Comparison of ENCODE assay signal across 1 cellular context in the genomic region with DNA sequence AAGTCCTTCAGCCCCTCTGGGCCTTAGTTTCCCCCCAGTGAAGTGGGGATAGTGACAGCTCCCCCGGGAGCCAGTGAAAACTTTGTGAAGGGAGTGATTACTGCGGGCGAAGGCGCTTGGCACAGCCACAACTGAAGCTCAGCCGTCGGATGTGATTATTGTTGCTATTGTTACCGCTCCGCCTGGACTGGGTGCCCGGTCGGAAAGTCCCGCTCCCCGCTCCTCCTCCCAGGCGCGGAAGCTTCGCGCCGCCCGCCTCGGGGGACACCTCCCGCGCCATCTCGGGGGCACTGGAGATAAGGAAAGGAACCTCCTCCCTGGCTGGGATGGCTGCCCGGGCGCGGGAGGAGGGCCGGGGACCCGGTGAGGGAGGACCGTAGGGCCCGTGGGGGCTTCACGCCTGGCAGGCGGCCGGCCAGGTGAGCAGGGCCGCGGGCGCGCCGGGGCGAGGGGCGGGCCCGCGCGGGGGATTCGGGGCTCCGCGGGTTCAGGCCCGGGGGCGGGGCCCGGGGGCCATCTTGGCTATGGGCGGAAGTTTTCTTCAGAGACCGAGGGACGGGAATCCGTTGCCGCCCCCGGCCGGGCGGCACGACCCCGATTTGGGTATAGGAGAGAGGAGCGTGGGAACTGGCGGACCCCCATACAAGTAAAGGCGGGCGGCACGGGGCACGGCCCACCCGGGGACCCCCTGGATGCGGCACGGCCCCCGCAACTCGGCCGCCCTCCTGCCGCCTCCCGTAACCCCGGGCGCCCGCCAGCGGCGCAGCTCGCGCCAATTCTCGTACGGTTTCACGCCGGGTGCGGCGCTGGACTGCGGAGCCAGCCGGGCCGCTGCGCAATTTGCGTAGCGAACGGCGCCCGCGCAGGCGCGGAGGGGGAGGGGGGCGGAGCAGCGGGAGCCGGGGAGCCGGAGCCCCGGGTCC.
TF ChIP-seq lines count a peak whose summit lies in the region.

TSS of gene GPR137 (plus strand) at position 887 of the 923 bp plus-strand sequence. CDS start 677 bp downstream, outside the sequence.

TF ChIP-seq in HepG2, 621 proteins besides CTCF, POLR2A, EP300 and RAD21 (continues in another document):
- TF ChIP-seq, protein P1, sequence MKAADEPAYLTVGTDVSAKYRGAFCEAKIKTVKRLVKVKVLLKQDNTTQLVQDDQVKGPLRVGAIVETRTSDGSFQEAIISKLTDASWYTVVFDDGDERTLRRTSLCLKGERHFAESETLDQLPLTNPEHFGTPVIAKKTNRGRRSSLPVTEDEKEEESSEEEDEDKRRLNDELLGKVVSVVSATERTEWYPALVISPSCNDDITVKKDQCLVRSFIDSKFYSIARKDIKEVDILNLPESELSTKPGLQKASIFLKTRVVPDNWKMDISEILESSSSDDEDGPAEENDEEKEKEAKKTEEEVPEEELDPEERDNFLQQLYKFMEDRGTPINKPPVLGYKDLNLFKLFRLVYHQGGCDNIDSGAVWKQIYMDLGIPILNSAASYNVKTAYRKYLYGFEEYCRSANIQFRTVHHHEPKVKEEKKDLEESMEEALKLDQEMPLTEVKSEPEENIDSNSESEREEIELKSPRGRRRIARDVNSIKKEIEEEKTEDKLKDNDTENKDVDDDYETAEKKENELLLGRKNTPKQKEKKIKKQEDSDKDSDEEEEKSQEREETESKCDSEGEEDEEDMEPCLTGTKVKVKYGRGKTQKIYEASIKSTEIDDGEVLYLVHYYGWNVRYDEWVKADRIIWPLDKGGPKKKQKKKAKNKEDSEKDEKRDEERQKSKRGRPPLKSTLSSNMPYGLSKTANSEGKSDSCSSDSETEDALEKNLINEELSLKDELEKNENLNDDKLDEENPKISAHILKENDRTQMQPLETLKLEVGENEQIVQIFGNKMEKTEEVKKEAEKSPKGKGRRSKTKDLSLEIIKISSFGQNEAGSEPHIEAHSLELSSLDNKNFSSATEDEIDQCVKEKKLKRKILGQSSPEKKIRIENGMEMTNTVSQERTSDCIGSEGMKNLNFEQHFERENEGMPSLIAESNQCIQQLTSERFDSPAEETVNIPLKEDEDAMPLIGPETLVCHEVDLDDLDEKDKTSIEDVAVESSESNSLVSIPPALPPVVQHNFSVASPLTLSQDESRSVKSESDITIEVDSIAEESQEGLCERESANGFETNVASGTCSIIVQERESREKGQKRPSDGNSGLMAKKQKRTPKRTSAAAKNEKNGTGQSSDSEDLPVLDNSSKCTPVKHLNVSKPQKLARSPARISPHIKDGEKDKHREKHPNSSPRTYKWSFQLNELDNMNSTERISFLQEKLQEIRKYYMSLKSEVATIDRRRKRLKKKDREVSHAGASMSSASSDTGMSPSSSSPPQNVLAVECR (CRISPR knock-in tag; IDR thresholded peaks at IDR 0.05; ENCODE audit: borderline replicate concordance), result 0 out of 2 replicates have a peak, but pooled peaks have one; percentile 15
- peak; percentile 78 for TF ChIP-seq GABPB1 (CRISPR knock-in tag; IDR thresholded peaks at IDR 0.05)
- TF ChIP-seq, protein P2, sequence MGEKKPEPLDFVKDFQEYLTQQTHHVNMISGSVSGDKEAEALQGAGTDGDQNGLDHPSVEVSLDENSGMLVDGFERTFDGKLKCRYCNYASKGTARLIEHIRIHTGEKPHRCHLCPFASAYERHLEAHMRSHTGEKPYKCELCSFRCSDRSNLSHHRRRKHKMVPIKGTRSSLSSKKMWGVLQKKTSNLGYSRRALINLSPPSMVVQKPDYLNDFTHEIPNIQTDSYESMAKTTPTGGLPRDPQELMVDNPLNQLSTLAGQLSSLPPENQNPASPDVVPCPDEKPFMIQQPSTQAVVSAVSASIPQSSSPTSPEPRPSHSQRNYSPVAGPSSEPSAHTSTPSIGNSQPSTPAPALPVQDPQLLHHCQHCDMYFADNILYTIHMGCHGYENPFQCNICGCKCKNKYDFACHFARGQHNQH (CRISPR knock-in tag; IDR thresholded peaks at IDR 0.05), result peak; percentile 21; the same call in 1 of the 2 replicates
- 0 out of 2 replicates have a peak, but pooled peaks have one; percentile 7 for TF ChIP-seq GMEB1 (CRISPR knock-in tag; IDR thresholded peaks at IDR 0.05; ENCODE audit: borderline replicate concordance)
- TF ChIP-seq, protein P3, sequence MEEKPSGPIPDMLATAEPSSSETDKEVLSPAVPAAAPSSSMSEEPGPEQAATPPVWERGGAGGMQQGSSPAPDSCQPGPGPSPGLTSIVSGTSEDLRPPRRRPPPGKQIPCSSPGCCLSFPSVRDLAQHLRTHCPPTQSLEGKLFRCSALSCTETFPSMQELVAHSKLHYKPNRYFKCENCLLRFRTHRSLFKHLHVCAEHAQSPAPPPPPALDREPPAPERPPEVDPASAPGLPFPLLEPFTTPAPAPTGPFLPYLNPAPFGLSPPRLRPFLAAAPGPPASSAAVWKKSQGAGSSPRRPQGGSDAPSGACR (CRISPR knock-in tag; IDR thresholded peaks at IDR 0.05), result peak; percentile 37; the same call in 1 of the 2 replicates
- peak; percentile 49; the same call in 1 of the 2 replicates for TF ChIP-seq ARNT2 (CRISPR knock-in tag; IDR thresholded peaks at IDR 0.05; ENCODE audit: low read depth)
- TF ChIP-seq SRSF1 (optimal IDR thresholded peaks at IDR 0.05; ENCODE audit: low read depth, low read length), result peak; percentile 100
- peak; percentile 61; the same call in 1 of the 2 replicates for TF ChIP-seq ZNF235 (CRISPR knock-in tag; IDR thresholded peaks at IDR 0.05; ENCODE audit: borderline replicate concordance)
- no peak for TF ChIP-seq FOXC1 (CRISPR knock-in tag; IDR thresholded peaks at IDR 0.05; ENCODE audit: borderline replicate concordance)
- TF ChIP-seq ZNF788 (CRISPR knock-in tag; IDR thresholded peaks at IDR 0.05; ENCODE audit: borderline replicate concordance), result 0 out of 2 replicates have a peak, but pooled peaks have one; percentile 14
- TF ChIP-seq KDM2A (CRISPR knock-in tag; IDR thresholded peaks at IDR 0.05; ENCODE audit: borderline replicate concordance, low read depth), result peak; percentile 7
- TF ChIP-seq ZSCAN21 (CRISPR knock-in tag; IDR thresholded peaks at IDR 0.05; ENCODE audit: borderline replicate concordance), result 0 out of 2 replicates have a peak, but pooled peaks have one; percentile 14
- peak; percentile 8; the same call in 1 of the 2 replicates for TF ChIP-seq MAX (IDR thresholded peaks at IDR 0.05)
- no peak; the same call in 1 of the 2 replicates for TF ChIP-seq REPIN1 (CRISPR knock-in tag; IDR thresholded peaks at IDR 0.05; ENCODE audit: borderline replicate concordance, low read depth)
- TF ChIP-seq EED (CRISPR knock-in tag; IDR thresholded peaks at IDR 0.05), result 0 out of 2 replicates have a peak, but pooled peaks have one; percentile 49
- TF ChIP-seq HES4 (CRISPR knock-in tag; IDR thresholded peaks at IDR 0.05; ENCODE audit: borderline replicate concordance), result 0 out of 2 replicates have a peak, but pooled peaks have one; percentile 41
- TF ChIP-seq KLF16 (CRISPR knock-in tag; IDR thresholded peaks at IDR 0.05), result 0 out of 4 replicates have a peak, but pooled peaks of 1 of the 2 experiments have one; percentile 18
- TF ChIP-seq, protein P4, sequence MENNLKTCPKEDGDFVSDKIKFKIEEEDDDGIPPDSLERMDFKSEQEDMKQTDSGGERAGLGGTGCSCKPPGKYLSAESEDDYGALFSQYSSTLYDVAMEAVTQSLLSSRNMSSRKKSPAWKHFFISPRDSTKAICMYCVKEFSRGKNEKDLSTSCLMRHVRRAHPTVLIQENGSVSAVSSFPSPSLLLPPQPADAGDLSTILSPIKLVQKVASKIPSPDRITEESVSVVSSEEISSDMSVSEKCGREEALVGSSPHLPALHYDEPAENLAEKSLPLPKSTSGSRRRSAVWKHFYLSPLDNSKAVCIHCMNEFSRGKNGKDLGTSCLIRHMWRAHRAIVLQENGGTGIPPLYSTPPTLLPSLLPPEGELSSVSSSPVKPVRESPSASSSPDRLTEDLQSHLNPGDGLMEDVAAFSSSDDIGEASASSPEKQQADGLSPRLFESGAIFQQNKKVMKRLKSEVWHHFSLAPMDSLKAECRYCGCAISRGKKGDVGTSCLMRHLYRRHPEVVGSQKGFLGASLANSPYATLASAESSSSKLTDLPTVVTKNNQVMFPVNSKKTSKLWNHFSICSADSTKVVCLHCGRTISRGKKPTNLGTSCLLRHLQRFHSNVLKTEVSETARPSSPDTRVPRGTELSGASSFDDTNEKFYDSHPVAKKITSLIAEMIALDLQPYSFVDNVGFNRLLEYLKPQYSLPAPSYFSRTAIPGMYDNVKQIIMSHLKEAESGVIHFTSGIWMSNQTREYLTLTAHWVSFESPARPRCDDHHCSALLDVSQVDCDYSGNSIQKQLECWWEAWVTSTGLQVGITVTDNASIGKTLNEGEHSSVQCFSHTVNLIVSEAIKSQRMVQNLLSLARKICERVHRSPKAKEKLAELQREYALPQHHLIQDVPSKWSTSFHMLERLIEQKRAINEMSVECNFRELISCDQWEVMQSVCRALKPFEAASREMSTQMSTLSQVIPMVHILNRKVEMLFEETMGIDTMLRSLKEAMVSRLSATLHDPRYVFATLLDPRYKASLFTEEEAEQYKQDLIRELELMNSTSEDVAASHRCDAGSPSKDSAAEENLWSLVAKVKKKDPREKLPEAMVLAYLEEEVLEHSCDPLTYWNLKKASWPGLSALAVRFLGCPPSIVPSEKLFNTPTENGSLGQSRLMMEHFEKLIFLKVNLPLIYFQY (CRISPR knock-in tag; IDR thresholded peaks at IDR 0.05; ENCODE audit: borderline replicate concordance), result peak; percentile 27; the same call in 1 of the 2 replicates
- peak; percentile 64; the same call in 1 of the 2 replicates for TF ChIP-seq ZSCAN31 (CRISPR knock-in tag; IDR thresholded peaks at IDR 0.05; ENCODE audit: low read depth)
- TF ChIP-seq ELF1 (CRISPR knock-in tag; IDR thresholded peaks at IDR 0.05), result peak; percentile 81
- TF ChIP-seq ZNF44 (CRISPR knock-in tag; IDR thresholded peaks at IDR 0.05), result 0 out of 2 replicates have a peak, but pooled peaks have one; percentile 2
- no peak for TF ChIP-seq DBP (CRISPR knock-in tag; IDR thresholded peaks at IDR 0.05; ENCODE audit: not compliant biosample characterization)
- peak; percentile 24; the same call in 1 of the 2 replicates for TF ChIP-seq ZNF687 (CRISPR knock-in tag; IDR thresholded peaks at IDR 0.05)
- peak; percentile 100 for TF ChIP-seq NAIF1 (CRISPR knock-in tag; IDR thresholded peaks at IDR 0.05; ENCODE audit: borderline replicate concordance)
- peak; percentile 97 for TF ChIP-seq YY1 (IDR thresholded peaks at IDR 0.05; ENCODE audit: insufficient read depth, insufficient replicate concordance, low read depth, low read length)
- peak; percentile 21; the same call in 1 of the 2 replicates for TF ChIP-seq ZNF790 (CRISPR knock-in tag; IDR thresholded peaks at IDR 0.05; ENCODE audit: borderline replicate concordance)
